In genomic region chr3:48439820-48440589, GRCh38 we compare ENCODE assay signal across 1 cellular context.
TF ChIP-seq lines count a peak whose summit lies in the region.

CCDC51 (minus strand) TSS chr3:48440119; CDS start chr3:48435128, 4,991 bp downstream.
TMA7 (plus strand) TSS chr3:48440257; CDS start chr3:48440297, 40 bp downstream.

TF ChIP-seq in K562, 482 proteins besides CTCF, POLR2A, EP300 and RAD21 (continued from another document and continues in another):
- no peak for TF ChIP-seq FOXM1 (IDR thresholded peaks at IDR 0.05; ENCODE audit: low read depth)
- TF ChIP-seq FOXM1 (CRISPR knock-in tag; IDR thresholded peaks at IDR 0.05; ENCODE audit: low read depth) = 0 out of 2 replicates have a peak, but pooled peaks have one; percentile 54
- no peak for TF ChIP-seq ZBTB33 (CRISPR knock-in tag; IDR thresholded peaks at IDR 0.05)
- TF ChIP-seq MLLT1 (IDR thresholded peaks at IDR 0.05) = 0 out of 4 replicates have a peak, but pooled peaks of 1 of the 2 experiments have one; percentile 11
- no peak for TF ChIP-seq RUNX1 (IDR thresholded peaks at IDR 0.05; ENCODE audit: low read depth)
- TF ChIP-seq KAT7 (CRISPR knock-in tag; IDR thresholded peaks at IDR 0.05; ENCODE audit: borderline replicate concordance) = no peak
- no peak for TF ChIP-seq RBM15 (IDR thresholded peaks at IDR 0.05; ENCODE audit: insufficient read depth, low read length)
- TF ChIP-seq FOS (IDR thresholded peaks at IDR 0.05; ENCODE audit: extremely low read depth, insufficient read length) = peak; percentile 65
- no peak for TF ChIP-seq MCM5 (IDR thresholded peaks at IDR 0.05; ENCODE audit: low read depth)
- peak; percentile 37 for TF ChIP-seq ESRRA (IDR thresholded peaks at IDR 0.05; ENCODE audit: borderline replicate concordance, low read depth)
- no peak for TF ChIP-seq ZNF316 (IDR thresholded peaks at IDR 0.05)
- no peak for TF ChIP-seq BHLHE40 (IDR thresholded peaks at IDR 0.05; ENCODE audit: low read length)
- no peak for TF ChIP-seq LARP7 (IDR thresholded peaks at IDR 0.05)
- no peak for TF ChIP-seq FOXP1 (CRISPR knock-in tag; IDR thresholded peaks at IDR 0.05)
- peak; percentile 25 for TF ChIP-seq SP2 (IDR thresholded peaks at IDR 0.05; ENCODE audit: extremely low read depth, low read depth, low read length, poor library complexity, severe bottlenecking)
- no peak for TF ChIP-seq TBP (optimal IDR thresholded peaks at IDR 0.05; ENCODE audit: low read depth, low read length)
- TF ChIP-seq ZNF707 (CRISPR knock-in tag; conservative IDR thresholded peaks at IDR 0.05) = no peak
- TF ChIP-seq ZBTB34 (CRISPR knock-in tag; IDR thresholded peaks at IDR 0.05) = no peak
- TF ChIP-seq RBM22 (IDR thresholded peaks at IDR 0.05; ENCODE audit: low read depth, low read length, poor library complexity, severe bottlenecking) = no peak
- TF ChIP-seq MCM3 (IDR thresholded peaks at IDR 0.05) = no peak
- TF ChIP-seq ZNF592 (IDR thresholded peaks at IDR 0.05) = peak; percentile 43; the same call in 1 of the 2 replicates
- TF ChIP-seq SMAD4 (CRISPR knock-in tag; conservative IDR thresholded peaks at IDR 0.05) = peak; percentile 58
- TF ChIP-seq MTF1 (CRISPR knock-in tag; IDR thresholded peaks at IDR 0.05; ENCODE audit: borderline replicate concordance) = no peak
- TF ChIP-seq ZNF551 (CRISPR knock-in tag; IDR thresholded peaks at IDR 0.05) = no peak
- no peak for TF ChIP-seq ZFP30 (CRISPR knock-in tag; IDR thresholded peaks at IDR 0.05; ENCODE audit: borderline replicate concordance)
- no peak for TF ChIP-seq CEBPB (tag; IDR thresholded peaks at IDR 0.05)
- no peak for TF ChIP-seq ZNF695 (CRISPR knock-in tag; IDR thresholded peaks at IDR 0.05)
- no peak for TF ChIP-seq PRDM10 (IDR thresholded peaks at IDR 0.05; ENCODE audit: partially characterized antibody)
- no peak for TF ChIP-seq ZBTB49 (CRISPR knock-in tag; IDR thresholded peaks at IDR 0.05; ENCODE audit: borderline replicate concordance)
- TF ChIP-seq MYBL2 (IDR thresholded peaks at IDR 0.05; ENCODE audit: low read depth) = no peak
- no peak for TF ChIP-seq MYBL2 (CRISPR knock-in tag; IDR thresholded peaks at IDR 0.05; ENCODE audit: borderline replicate concordance)
- TF ChIP-seq ZNF668 (CRISPR knock-in tag; IDR thresholded peaks at IDR 0.05) = no peak
- TF ChIP-seq GTF2E2 (tag; IDR thresholded peaks at IDR 0.05) = peak; percentile 32; the same call in 1 of the 2 replicates
- TF ChIP-seq ATF4 (CRISPR knock-in tag; IDR thresholded peaks at IDR 0.05) = no peak
- no peak for TF ChIP-seq ZC3H4 (CRISPR knock-in tag; IDR thresholded peaks at IDR 0.05; ENCODE audit: borderline replicate concordance)
- no peak for TF ChIP-seq ERF (CRISPR knock-in tag; IDR thresholded peaks at IDR 0.05)
- no peak for TF ChIP-seq BRD9 (IDR thresholded peaks at IDR 0.05; ENCODE audit: low read depth, partially characterized antibody)
- no peak for TF ChIP-seq TAF15 (IDR thresholded peaks at IDR 0.05; ENCODE audit: low read depth, low read length)
- TF ChIP-seq ZEB2 (IDR thresholded peaks at IDR 0.05) = no peak
- TF ChIP-seq ZBTB43 (CRISPR knock-in tag; IDR thresholded peaks at IDR 0.05) = no peak
- TF ChIP-seq TCF15 (CRISPR knock-in tag; IDR thresholded peaks at IDR 0.05) = no peak
- no peak for TF ChIP-seq ZKSCAN8 (CRISPR knock-in tag; IDR thresholded peaks at IDR 0.05)
- peak; percentile 87 for TF ChIP-seq POLR2B (IDR thresholded peaks at IDR 0.05; ENCODE audit: low read depth, partially characterized antibody)
- TF ChIP-seq HNRNPLL (IDR thresholded peaks at IDR 0.05; ENCODE audit: low read depth, low read length, poor library complexity, severe bottlenecking) = peak; percentile 23
- TF ChIP-seq RBM17 (IDR thresholded peaks at IDR 0.05; ENCODE audit: borderline replicate concordance, low read depth, low read length) = no peak
- TF ChIP-seq NCOA4 (IDR thresholded peaks at IDR 0.05; ENCODE audit: partially characterized antibody) = no peak
- no peak for TF ChIP-seq ZNF384 (IDR thresholded peaks at IDR 0.05; ENCODE audit: low read depth, low read length)
